Comparison of ENCODE assay signal across 10 cellular contexts in genomic region chrX:101357166-101357795, GRCh38. TPM values are rescaled to one million over a fixed set of nuclear protein-coding genes. Genes with fewer than 3 reads are reported as not detected.
A peak's percentile ranks its signal among the peaks of the same experiment; 100 is the strongest.
DNase-seq lines count a peak whose midpoint lies in the region; ATAC-seq, FAIRE-seq and TF ChIP-seq lines count a peak whose summit lies in the region.
"Had no signal": no experiment of that assay in that cellular context is flagged by ENCODE, and none has a peak within 500 bp of the region (broad histone marks: within the 10 kb centered on the region; RNA-seq: fewer than 3 reads in every experiment).

No MANE protein-coding gene starts in this region.

- H3F3A ChIP-seq in PC-3 (ENCODE audit: low read length, unreplicated experiment): no peaks in the 10 kb centered on the region

- H3K9me3 ChIP-seq in HepG2 (ENCODE audit: low read length): no peaks in the 10 kb centered on the region
- no peaks in the 10 kb centered on the region for H3K9me3 ChIP-seq in right lobe of liver
- H3K9me3 ChIP-seq in PC-3 (ENCODE audit: low read length): no peaks in the 10 kb centered on the region
- H3K9me3 ChIP-seq: spleen had no signal

- H2AFZ ChIP-seq in HepG2 (ENCODE audit: low read length) (no peak overlapping the region), PC-3 (ENCODE audit: low read length) (no peak overlapping the region)

- H3K4me3 ChIP-seq in HepG2 (replicated peaks in 1 of 3; ENCODE audit: insufficient read depth in 1 of 3, low read depth in 2 of 3, low read length in 3 of 3): no peak overlapping the region
- no peak overlapping the region for H3K4me3 ChIP-seq in right lobe of liver
- H3K4me3 ChIP-seq in PC-3 (ENCODE audit: low read length): no peak overlapping the region
- H3K4me3 ChIP-seq: spleen had no signal

- H3K27ac ChIP-seq in HepG2 (ENCODE audit: extremely low read length, insufficient read depth, low read length) (no peak overlapping the region), right lobe of liver (no peak overlapping the region), PC-3 (ENCODE audit: low read length) (no peak overlapping the region)

- H3K27ac Mint-ChIP-seq in activated CD8-positive, alpha-beta T cell treated with anti-CD3 and anti-CD28 coated beads for 36 hours: no peak overlapping the region
- H3K27ac Mint-ChIP-seq: T-helper 2 cell treated with Interferon-gamma antibody and Interleukin-4, amounts not matched to agents 5 μg/mL and 100 μg/mL, for 36 hours had no signal

- FAIRE-seq in HepG2 (lab: Jason Lieb, UNC): peak; percentile 85

- no peaks in the 10 kb centered on the region for H4K20me1 ChIP-seq in HepG2 (ENCODE audit: insufficient read depth, low read length)
- no peaks in the 10 kb centered on the region for H4K20me1 ChIP-seq in PC-3 (ENCODE audit: low read length)

- TF ChIP-seq CTCF in HepG2 (CRISPR knock-in tag; IDR thresholded peaks at IDR 0.05) (no peak), right lobe of liver (IDR thresholded peaks at IDR 0.05) (peak in 2 of 4 donors; percentile 21 to 26), PC-3 (conservative IDR thresholded peaks at IDR 0.05; ENCODE audit: low read depth, low read length) (peak; percentile 47)
- TF ChIP-seq CTCF in activated CD8-positive, alpha-beta T cell treated with anti-CD3 and anti-CD28 coated beads for 36 hours (IDR thresholded peaks at IDR 0.05): no peak

- no peaks in the 10 kb centered on the region for H3K36me3 Mint-ChIP-seq in activated CD8-positive, alpha-beta T cell treated with anti-CD3 and anti-CD28 coated beads for 36 hours (ENCODE audit: low read depth)

- POLR2A ChIA-PET in HepG2 (lab: Yijun Ruan, JAX): no interaction called here
- POLR2A ChIA-PET in PC-3 (lab: Charles Lee; ENCODE audit: unreplicated experiment): no interaction called here
- POLR2A ChIA-PET in activated CD8-positive, alpha-beta T cell treated with anti-CD3 and anti-CD28 coated beads for 36 hours (lab: Charles Lee): interaction anchor here (0.9 kb wide), 1 partner anchor 33 kb away, joined by 3 read pairs; the partner anchor contains the start of gene RPL36A

- in situ Hi-C loops in HepG2 (cut with HindIII; ENCODE audit: extremely low pct_ligation_motif_present, low pct_unique_long_range_greater_than_20kb): no loop called here

- DNase-seq in HepG2 (ENCODE audit: low spot score): no peak
- no peak for DNase-seq in right lobe of liver
- DNase-seq in PC-3: peak; percentile 29
- peak; percentile 5 for DNase-seq in fibroblast of peridontal ligament (ENCODE audit: extremely low read depth)
- DNase-seq in activated CD8-positive, alpha-beta T cell treated with anti-CD3 and anti-CD28 coated beads for 36 hours: no peak
- no peak for DNase-seq in stimulated activated naive CD8-positive, alpha-beta T cell treated with anti-CD3 and anti-CD28 coated beads, Interleukin-15, Interleukin-2, amounts not matched to agents 100 U/mL and 50 U/mL, for 24 hours
- DNase-seq in NCI-H446 treated with DMSO at 0.1 percent for 48 hours (lab: John Stamatoyannopoulos, UW): no peak
- DNase-seq: spleen had no signal

- H3K9me2 ChIP-seq in PC-3 (replicated peaks; ENCODE audit: low read length): no peaks in the 10 kb centered on the region

- H3K4me3 Mint-ChIP-seq in activated CD8-positive, alpha-beta T cell treated with anti-CD3 and anti-CD28 coated beads for 36 hours: no peak overlapping the region
- H3K4me3 Mint-ChIP-seq: T-helper 2 cell treated with Interferon-gamma antibody and Interleukin-4, amounts not matched to agents 5 μg/mL and 100 μg/mL, for 36 hours had no signal

- H3K36me3 ChIP-seq in HepG2 (replicated peaks in 1 of 2; ENCODE audit: control insufficient read depth in 1 of 2, insufficient read depth in 2 of 2, low read length in 2 of 2) (no peaks in the 10 kb centered on the region), right lobe of liver (no peaks in the 10 kb centered on the region), PC-3 (ENCODE audit: low read depth, low read length) (no peaks in the 10 kb centered on the region)

- no peaks in the 10 kb centered on the region for H3K27me3 Mint-ChIP-seq in activated CD8-positive, alpha-beta T cell treated with anti-CD3 and anti-CD28 coated beads for 36 hours

- TF ChIP-seq EP300 in HepG2 (IDR thresholded peaks at IDR 0.05; ENCODE audit: low read depth in 2 of 2, low read length in 2 of 2) (no peak), HepG2 (CRISPR knock-in tag; IDR thresholded peaks at IDR 0.05; ENCODE audit: borderline replicate concordance) (no peak)

- H3K9me3 Mint-ChIP-seq in activated CD8-positive, alpha-beta T cell treated with anti-CD3 and anti-CD28 coated beads for 36 hours: no peaks in the 10 kb centered on the region
- H3K9me3 Mint-ChIP-seq: T-helper 2 cell treated with Interferon-gamma antibody and Interleukin-4, amounts not matched to agents 5 μg/mL and 100 μg/mL, for 36 hours had no signal

- CTCF ChIA-PET in HepG2 (lab: Yijun Ruan, JAX; ENCODE audit: low intra/inter-chr PET ratio, low total read pairs) (no interaction called here), PC-3 (lab: Charles Lee) (no interaction called here)
- CTCF ChIA-PET in activated CD8-positive, alpha-beta T cell treated with anti-CD3 and anti-CD28 coated beads for 36 hours (lab: Charles Lee): no interaction called here

- H3K27me3 ChIP-seq in HepG2 (ENCODE audit: control insufficient read depth in 1 of 2, insufficient read depth in 2 of 2, low read length in 2 of 2): no peaks in the 10 kb centered on the region
- no peaks in the 10 kb centered on the region for H3K27me3 ChIP-seq in right lobe of liver
- H3K27me3 ChIP-seq in PC-3 (ENCODE audit: low read length): no peaks in the 10 kb centered on the region
- H3K27me3 ChIP-seq: spleen had no signal

- ATAC-seq in HepG2 (peak; percentile 54), right lobe of liver (no peak), PC-3 (peak; percentile 57), HG03196 (IDR thresholded peaks at IDR 0.05; ENCODE audit: unreplicated experiment) (no peak)
- ATAC-seq in activated CD8-positive, alpha-beta T cell treated with anti-CD3 and anti-CD28 coated beads for 36 hours: no peak
- ATAC-seq in stimulated activated naive CD8-positive, alpha-beta T cell treated with anti-CD3 and anti-CD28 coated beads, Interleukin-15, Interleukin-2, amounts not matched to agents 100 U/mL and 50 U/mL, for 24 hours: no peak

- TF ChIP-seq POLR2A in HepG2 (IDR thresholded peaks at IDR 0.05; ENCODE audit: insufficient read depth in 1 of 2, low read depth in 2 of 2, low read length in 2 of 2) (no peak), right lobe of liver (IDR thresholded peaks at IDR 0.05) (no peak)

- no TSS peak for BruUV-seq in HepG2 (replicated peaks; lab: Mats Ljungman, UMichigan)
- no TSS peak for BruUV-seq in PC-3 (replicated peaks; lab: Mats Ljungman, UMichigan)

- H3K9ac ChIP-seq in HepG2 (ENCODE audit: insufficient read depth, low read depth, low read length) (no peak overlapping the region), PC-3 (ENCODE audit: low read length) (no peak overlapping the region)

- H3K4me1 Mint-ChIP-seq in activated CD8-positive, alpha-beta T cell treated with anti-CD3 and anti-CD28 coated beads for 36 hours (ENCODE audit: low read depth): peaks cover 4% of the 10 kb centered on the region

- intact Hi-C loops in HepG2 (cut with micrococcal nuclease; ENCODE audit: unreplicated experiment): no loop called here
- intact Hi-C loops in right lobe of liver (cut with DNase I): no loop called here
- intact Hi-C loops in PC-3 (cut with micrococcal nuclease): no loop called here
- intact Hi-C loops in activated CD8-positive, alpha-beta T cell treated with anti-CD3 and anti-CD28 coated beads for 36 hours (cut with micrococcal nuclease): no loop called here

- H3K4me1 ChIP-seq in HepG2 (ENCODE audit: insufficient read depth, low read length): no peaks in the 10 kb centered on the region
- no peaks in the 10 kb centered on the region for H3K4me1 ChIP-seq in right lobe of liver
- no peaks in the 10 kb centered on the region for H3K4me1 ChIP-seq in PC-3 (ENCODE audit: insufficient read depth, low read length)

- H3K79me2 ChIP-seq in HepG2 (ENCODE audit: insufficient read depth, low read length): no peaks in the 10 kb centered on the region
- H3K79me2 ChIP-seq in PC-3 (ENCODE audit: low read length): no peaks in the 10 kb centered on the region

- H3K4me2 ChIP-seq in HepG2 (ENCODE audit: low read depth, low read length) (no peak overlapping the region), PC-3 (ENCODE audit: low read length) (no peak overlapping the region)

- TF ChIP-seq RAD21 in HepG2 (CRISPR knock-in tag; IDR thresholded peaks at IDR 0.05): no peak

- 22% methylated on average over 3 of the region's 5 CpGs for WGBS in HepG2 (ENCODE audit: low lambda C conversion rate)
- WGBS in right lobe of liver (ENCODE audit: insufficient coverage, low coverage, low lambda C conversion rate, missing lambda C conversion rate): 57% methylated on average over 5 of the region's 5 CpGs

RNA-seq across cellular contexts. Expression of gene TIMM8A, which starts 8.7 kb away (rescaled TPM):
- total RNA-seq in HepG2 (2016; rRNA removed; fragmentation: Illumina TruSeq; extraction: Trizol): 25.5 and 36.6 TPM in 2 replicates
- total RNA-seq in HepG2 (2016; cell fraction: cytosol; rRNA removed; fragmentation: Illumina TruSeq; extraction: Trizol; ENCODE audit: low read depth): 14.2 and 16.6 TPM in 2 replicates
- total RNA-seq in HepG2 (2016; cell fraction: insoluble cytoplasmic fraction; rRNA removed; fragmentation: Illumina TruSeq; extraction: Trizol): 26.3 and 41.5 TPM in 2 replicates
- 27.7 and 28.5 TPM in 2 replicates for total RNA-seq in HepG2 (2016; cell fraction: membrane; rRNA removed; fragmentation: Illumina TruSeq; extraction: Trizol)
- total RNA-seq in HepG2 (2016; cell fraction: nucleus; rRNA removed; fragmentation: Illumina TruSeq; extraction: Trizol): 15.4 and 17.3 TPM in 2 replicates
- 6.1 and 7.3 TPM in 2 replicates for polyA plus RNA-seq in HepG2 (2011; rRNA removed)
- 7.1 and 8.7 TPM in 2 replicates for polyA plus RNA-seq in HepG2 (2011; cell fraction: cytosol; rRNA removed)
- 2.0 and 3.4 TPM in 2 replicates for polyA plus RNA-seq in HepG2 (2011; cell fraction: nucleus; rRNA removed)
- polyA plus RNA-seq in HepG2 (2012): 9.2 and 14.0 TPM in 2 replicates
- polyA plus RNA-seq in HepG2 (2016; cell fraction: cytosol; fragmentation: Illumina TruSeq; extraction: Trizol; ENCODE audit: low read depth): 20.8 and 25.5 TPM in 2 replicates
- 52.1 and 56.3 TPM in 2 replicates for polyA plus RNA-seq in HepG2 (2016; cell fraction: insoluble cytoplasmic fraction; fragmentation: Illumina TruSeq; extraction: Trizol; ENCODE audit: low read depth)
- 31.0 and 35.5 TPM in 2 replicates for polyA plus RNA-seq in HepG2 (2016; cell fraction: membrane; fragmentation: Illumina TruSeq; extraction: Trizol; ENCODE audit: low read depth)
- 24.0 and 30.0 TPM in 2 replicates for polyA plus RNA-seq in HepG2 (2016; cell fraction: nucleus; fragmentation: Illumina TruSeq; extraction: Trizol; ENCODE audit: insufficient read depth, low read depth)
- 8.0 and 18.4 TPM in 2 replicates for polyA minus RNA-seq in HepG2 (2011; rRNA and poly(A)+ RNA removed; ENCODE audit: low replicate concordance)
- polyA minus RNA-seq in HepG2 (2011; cell fraction: cytosol; rRNA and poly(A)+ RNA removed): 3.8 and 7.4 TPM in 2 replicates
- 10.7 and 12.2 TPM in 2 replicates for polyA minus RNA-seq in HepG2 (2011; cell fraction: nucleus; rRNA and poly(A)+ RNA removed)
- 10 to 100 TPM in 5 of 6 experiments, 1 to 10 TPM in 1; 8.6 to 23.9 (median 15.7) TPM for total RNA-seq in right lobe of liver
- total RNA-seq in PC-3 (2014; rRNA removed): 5.0 and 7.8 TPM in 2 replicates
- 10 to 100 TPM; 23.2 to 26.3 TPM for total RNA-seq in activated CD8-positive, alpha-beta T cell treated with anti-CD3 and anti-CD28 coated beads for 36 hours

RNA-seq across cellular contexts. Expression of gene BTK, which starts 28.7 kb away (rescaled TPM):
- not detected in 2 replicates for total RNA-seq in HepG2 (2016; rRNA removed; fragmentation: Illumina TruSeq; extraction: Trizol)
- total RNA-seq in HepG2 (2016; cell fraction: cytosol; rRNA removed; fragmentation: Illumina TruSeq; extraction: Trizol; ENCODE audit: low read depth): not detected in 2 replicates
- not detected in 2 replicates for total RNA-seq in HepG2 (2016; cell fraction: insoluble cytoplasmic fraction; rRNA removed; fragmentation: Illumina TruSeq; extraction: Trizol)
- total RNA-seq in HepG2 (2016; cell fraction: membrane; rRNA removed; fragmentation: Illumina TruSeq; extraction: Trizol): not detected in 2 replicates
- total RNA-seq in HepG2 (2016; cell fraction: nucleus; rRNA removed; fragmentation: Illumina TruSeq; extraction: Trizol): not detected in 2 replicates
- polyA plus RNA-seq in HepG2 (2011; rRNA removed): not detected in 2 replicates
- polyA plus RNA-seq in HepG2 (2011; cell fraction: cytosol; rRNA removed): not detected in 2 replicates
- not detected in 2 replicates for polyA plus RNA-seq in HepG2 (2011; cell fraction: nucleus; rRNA removed)
- not detected in 2 replicates for polyA plus RNA-seq in HepG2 (2012)
- polyA plus RNA-seq in HepG2 (2016; cell fraction: cytosol; fragmentation: Illumina TruSeq; extraction: Trizol; ENCODE audit: low read depth): not detected in 2 replicates
- not detected in 2 replicates for polyA plus RNA-seq in HepG2 (2016; cell fraction: insoluble cytoplasmic fraction; fragmentation: Illumina TruSeq; extraction: Trizol; ENCODE audit: low read depth)
- not detected in 2 replicates for polyA plus RNA-seq in HepG2 (2016; cell fraction: membrane; fragmentation: Illumina TruSeq; extraction: Trizol; ENCODE audit: low read depth)
- polyA plus RNA-seq in HepG2 (2016; cell fraction: nucleus; fragmentation: Illumina TruSeq; extraction: Trizol; ENCODE audit: insufficient read depth, low read depth): not detected in 2 replicates
- polyA minus RNA-seq in HepG2 (2011; rRNA and poly(A)+ RNA removed; ENCODE audit: low replicate concordance): 0.16 TPM in 1 of 2 replicates, not detected in the other
- not detected in 2 replicates for polyA minus RNA-seq in HepG2 (2011; cell fraction: cytosol; rRNA and poly(A)+ RNA removed)
- polyA minus RNA-seq in HepG2 (2011; cell fraction: nucleus; rRNA and poly(A)+ RNA removed): not detected in 2 replicates
- total RNA-seq in right lobe of liver: 1 to 10 TPM; 1.1 to 4.7 (median 1.8) TPM
- total RNA-seq in PC-3 (2014; rRNA removed): not detected in 2 replicates
- 1 to 10 TPM; 1.3 to 1.6 TPM for total RNA-seq in activated CD8-positive, alpha-beta T cell treated with anti-CD3 and anti-CD28 coated beads for 36 hours

RNA-seq across cellular contexts. Expression of gene RPL36A, which starts 33.5 kb away (rescaled TPM):
- total RNA-seq in HepG2 (2016; rRNA removed; fragmentation: Illumina TruSeq; extraction: Trizol) (1,152 and 1,356 TPM in 2 replicates), right lobe of liver (1,000 to 10,000 TPM in 1 of 6 experiments, 100 to 1,000 TPM in 1, 10 to 100 TPM in 4; 30.5 to 1,059 (median 46.3) TPM), PC-3 (2014; rRNA removed) (914 and 1,023 TPM in 2 replicates)
- 1,558 and 1,711 TPM in 2 replicates for total RNA-seq in HepG2 (2016; cell fraction: cytosol; rRNA removed; fragmentation: Illumina TruSeq; extraction: Trizol; ENCODE audit: low read depth)
- total RNA-seq in HepG2 (2016; cell fraction: insoluble cytoplasmic fraction; rRNA removed; fragmentation: Illumina TruSeq; extraction: Trizol): 1,145 and 1,463 TPM in 2 replicates
- total RNA-seq in HepG2 (2016; cell fraction: membrane; rRNA removed; fragmentation: Illumina TruSeq; extraction: Trizol): 2,402 and 2,463 TPM in 2 replicates
- total RNA-seq in HepG2 (2016; cell fraction: nucleus; rRNA removed; fragmentation: Illumina TruSeq; extraction: Trizol): 377 and 446 TPM in 2 replicates
- 1,716 and 1,794 TPM in 2 replicates for polyA plus RNA-seq in HepG2 (2011; rRNA removed)
- 347 and 1,257 TPM in 2 replicates for polyA plus RNA-seq in HepG2 (2011; cell fraction: cytosol; rRNA removed)
- 344 and 453 TPM in 2 replicates for polyA plus RNA-seq in HepG2 (2011; cell fraction: nucleus; rRNA removed)
- polyA plus RNA-seq in HepG2 (2012): 1,782 and 2,753 TPM in 2 replicates
- 2,303 and 2,310 TPM in 2 replicates for polyA plus RNA-seq in HepG2 (2016; cell fraction: cytosol; fragmentation: Illumina TruSeq; extraction: Trizol; ENCODE audit: low read depth)
- 1,609 and 1,776 TPM in 2 replicates for polyA plus RNA-seq in HepG2 (2016; cell fraction: insoluble cytoplasmic fraction; fragmentation: Illumina TruSeq; extraction: Trizol; ENCODE audit: low read depth)
- polyA plus RNA-seq in HepG2 (2016; cell fraction: membrane; fragmentation: Illumina TruSeq; extraction: Trizol; ENCODE audit: low read depth): 2,746 and 2,816 TPM in 2 replicates
- 795 and 884 TPM in 2 replicates for polyA plus RNA-seq in HepG2 (2016; cell fraction: nucleus; fragmentation: Illumina TruSeq; extraction: Trizol; ENCODE audit: insufficient read depth, low read depth)
- polyA minus RNA-seq in HepG2 (2011; rRNA and poly(A)+ RNA removed; ENCODE audit: low replicate concordance): 21.0 and 236 TPM in 2 replicates
- 71.0 and 83.5 TPM in 2 replicates for polyA minus RNA-seq in HepG2 (2011; cell fraction: cytosol; rRNA and poly(A)+ RNA removed)
- 113 and 173 TPM in 2 replicates for polyA minus RNA-seq in HepG2 (2011; cell fraction: nucleus; rRNA and poly(A)+ RNA removed)
- total RNA-seq in activated CD8-positive, alpha-beta T cell treated with anti-CD3 and anti-CD28 coated beads for 36 hours: 100 to 1,000 TPM; 264 to 302 TPM

RNA-seq across cellular contexts. Expression of gene GLA, which starts 50.4 kb away (rescaled TPM):
- total RNA-seq in HepG2 (2016; rRNA removed; fragmentation: Illumina TruSeq; extraction: Trizol): 33.3 and 59.3 TPM in 2 replicates
- 9.1 and 9.3 TPM in 2 replicates for total RNA-seq in HepG2 (2016; cell fraction: cytosol; rRNA removed; fragmentation: Illumina TruSeq; extraction: Trizol; ENCODE audit: low read depth)
- total RNA-seq in HepG2 (2016; cell fraction: insoluble cytoplasmic fraction; rRNA removed; fragmentation: Illumina TruSeq; extraction: Trizol): 33.2 and 57.0 TPM in 2 replicates
- total RNA-seq in HepG2 (2016; cell fraction: membrane; rRNA removed; fragmentation: Illumina TruSeq; extraction: Trizol): 13.0 and 15.3 TPM in 2 replicates
- total RNA-seq in HepG2 (2016; cell fraction: nucleus; rRNA removed; fragmentation: Illumina TruSeq; extraction: Trizol): 55.2 and 67.1 TPM in 2 replicates
- 27.0 and 31.4 TPM in 2 replicates for polyA plus RNA-seq in HepG2 (2011; rRNA removed)
- 15.0 and 16.0 TPM in 2 replicates for polyA plus RNA-seq in HepG2 (2011; cell fraction: cytosol; rRNA removed)
- 28.5 and 38.2 TPM in 2 replicates for polyA plus RNA-seq in HepG2 (2011; cell fraction: nucleus; rRNA removed)
- polyA plus RNA-seq in HepG2 (2012): 19.5 and 19.7 TPM in 2 replicates
- polyA plus RNA-seq in HepG2 (2016; cell fraction: cytosol; fragmentation: Illumina TruSeq; extraction: Trizol; ENCODE audit: low read depth): 8.1 and 8.2 TPM in 2 replicates
- polyA plus RNA-seq in HepG2 (2016; cell fraction: insoluble cytoplasmic fraction; fragmentation: Illumina TruSeq; extraction: Trizol; ENCODE audit: low read depth): 26.3 and 34.0 TPM in 2 replicates
- polyA plus RNA-seq in HepG2 (2016; cell fraction: membrane; fragmentation: Illumina TruSeq; extraction: Trizol; ENCODE audit: low read depth): 8.0 and 10.5 TPM in 2 replicates
- polyA plus RNA-seq in HepG2 (2016; cell fraction: nucleus; fragmentation: Illumina TruSeq; extraction: Trizol; ENCODE audit: insufficient read depth, low read depth): 108 and 116 TPM in 2 replicates
- polyA minus RNA-seq in HepG2 (2011; rRNA and poly(A)+ RNA removed; ENCODE audit: low replicate concordance): 9.4 and 59.3 TPM in 2 replicates
- 3.4 and 6.9 TPM in 2 replicates for polyA minus RNA-seq in HepG2 (2011; cell fraction: cytosol; rRNA and poly(A)+ RNA removed)
- 12.1 and 12.5 TPM in 2 replicates for polyA minus RNA-seq in HepG2 (2011; cell fraction: nucleus; rRNA and poly(A)+ RNA removed)
- total RNA-seq in right lobe of liver: 10 to 100 TPM in 4 of 6 experiments, 1 to 10 TPM in 2; 8.1 to 19.0 (median 15.0) TPM
- total RNA-seq in PC-3 (2014; rRNA removed): 41.9 and 54.8 TPM in 2 replicates
- 10 to 100 TPM; 38.8 to 44.6 TPM for total RNA-seq in activated CD8-positive, alpha-beta T cell treated with anti-CD3 and anti-CD28 coated beads for 36 hours

RNA-seq across cellular contexts. Expression of gene HNRNPH2, which starts 50.7 kb away (rescaled TPM):
- total RNA-seq in HepG2 (2016; rRNA removed; fragmentation: Illumina TruSeq; extraction: Trizol): 56.9 and 80.1 TPM in 2 replicates
- 3.0 and 3.8 TPM in 2 replicates for total RNA-seq in HepG2 (2016; cell fraction: cytosol; rRNA removed; fragmentation: Illumina TruSeq; extraction: Trizol; ENCODE audit: low read depth)
- total RNA-seq in HepG2 (2016; cell fraction: insoluble cytoplasmic fraction; rRNA removed; fragmentation: Illumina TruSeq; extraction: Trizol): 56.7 and 80.8 TPM in 2 replicates
- total RNA-seq in HepG2 (2016; cell fraction: membrane; rRNA removed; fragmentation: Illumina TruSeq; extraction: Trizol): 8.9 and 11.3 TPM in 2 replicates
- 24.4 and 25.9 TPM in 2 replicates for total RNA-seq in HepG2 (2016; cell fraction: nucleus; rRNA removed; fragmentation: Illumina TruSeq; extraction: Trizol)
- 19.8 and 23.8 TPM in 2 replicates for polyA plus RNA-seq in HepG2 (2011; rRNA removed)
- 10.8 and 18.5 TPM in 2 replicates for polyA plus RNA-seq in HepG2 (2011; cell fraction: cytosol; rRNA removed)
- 2.8 and 6.0 TPM in 2 replicates for polyA plus RNA-seq in HepG2 (2011; cell fraction: nucleus; rRNA removed)
- 37.5 and 38.7 TPM in 2 replicates for polyA plus RNA-seq in HepG2 (2012)
- polyA plus RNA-seq in HepG2 (2016; cell fraction: cytosol; fragmentation: Illumina TruSeq; extraction: Trizol; ENCODE audit: low read depth): 2.6 and 3.2 TPM in 2 replicates
- 87.9 and 95.7 TPM in 2 replicates for polyA plus RNA-seq in HepG2 (2016; cell fraction: insoluble cytoplasmic fraction; fragmentation: Illumina TruSeq; extraction: Trizol; ENCODE audit: low read depth)
- 9.3 and 9.8 TPM in 2 replicates for polyA plus RNA-seq in HepG2 (2016; cell fraction: membrane; fragmentation: Illumina TruSeq; extraction: Trizol; ENCODE audit: low read depth)
- polyA plus RNA-seq in HepG2 (2016; cell fraction: nucleus; fragmentation: Illumina TruSeq; extraction: Trizol; ENCODE audit: insufficient read depth, low read depth): 36.4 and 38.0 TPM in 2 replicates
- polyA minus RNA-seq in HepG2 (2011; rRNA and poly(A)+ RNA removed; ENCODE audit: low replicate concordance): 7.4 and 22.0 TPM in 2 replicates
- 12.0 and 13.7 TPM in 2 replicates for polyA minus RNA-seq in HepG2 (2011; cell fraction: cytosol; rRNA and poly(A)+ RNA removed)
- 8.5 and 10.1 TPM in 2 replicates for polyA minus RNA-seq in HepG2 (2011; cell fraction: nucleus; rRNA and poly(A)+ RNA removed)
- total RNA-seq in right lobe of liver: 10 to 100 TPM; 19.5 to 38.2 (median 31.1) TPM
- 54.8 TPM in 2 replicates for total RNA-seq in PC-3 (2014; rRNA removed)
- 10 to 100 TPM; 18.3 to 18.5 TPM for total RNA-seq in activated CD8-positive, alpha-beta T cell treated with anti-CD3 and anti-CD28 coated beads for 36 hours

Comparison
In these comparisons a context has a peak if more than half of its experiments do, and no peak if none do; other contexts are left out.
1. ATAC-seq: peak in HepG2 (single experiment) and PC-3 (single experiment); none in right lobe of liver (0 of 4), activated CD8-positive, alpha-beta T cell treated with anti-CD3 and anti-CD28 coated beads for 36 hours (single experiment), stimulated activated naive CD8-positive, alpha-beta T cell treated with anti-CD3 and anti-CD28 coated beads, Interleukin-15, Interleukin-2, amounts not matched to agents 100 U/mL and 50 U/mL, for 24 hours (single experiment) and HG03196 (single experiment).
2. DNase-seq: peak in PC-3 (single experiment) and fibroblast of peridontal ligament (single experiment); none in HepG2 (single experiment), right lobe of liver (0 of 3), activated CD8-positive, alpha-beta T cell treated with anti-CD3 and anti-CD28 coated beads for 36 hours (single experiment), stimulated activated naive CD8-positive, alpha-beta T cell treated with anti-CD3 and anti-CD28 coated beads, Interleukin-15, Interleukin-2, amounts not matched to agents 100 U/mL and 50 U/mL, for 24 hours (single experiment) and NCI-H446 treated with DMSO at 0.1 percent for 48 hours (single experiment).